In genomic region chr10:103355906-103356599, GRCh38 we compare ENCODE assay signal across 1 cellular context.
TF ChIP-seq lines count a peak whose summit lies in the region.

No MANE protein-coding gene starts in this region.

TF ChIP-seq in K562, 482 proteins besides CTCF, POLR2A, EP300 and RAD21:
- no peak for TF ChIP-seq PHB2 (IDR thresholded peaks at IDR 0.05; ENCODE audit: low read depth)
- TF ChIP-seq ATF7 (IDR thresholded peaks at IDR 0.05): no peak
- 0 out of 2 replicates have a peak, but pooled peaks have one; percentile 11 for TF ChIP-seq ZNF121 (CRISPR knock-in tag; conservative IDR thresholded peaks at IDR 0.05)
- TF ChIP-seq SMARCB1 (IDR thresholded peaks at IDR 0.05; ENCODE audit: insufficient read length, low read depth): no peak
TF ChIP-seq in K562: peak in this region for 1.
